ENCODE assay signal across 2 cellular contexts in genomic region chr3:187945374-187945773, GRCh38.
TF ChIP-seq lines count a peak whose summit lies in the region.

No MANE protein-coding gene starts in this region.

TF ChIP-seq in SK-N-SH, 30 proteins besides CTCF, POLR2A, EP300 and RAD21 (continued from another document):
- TF ChIP-seq, protein P1, sequence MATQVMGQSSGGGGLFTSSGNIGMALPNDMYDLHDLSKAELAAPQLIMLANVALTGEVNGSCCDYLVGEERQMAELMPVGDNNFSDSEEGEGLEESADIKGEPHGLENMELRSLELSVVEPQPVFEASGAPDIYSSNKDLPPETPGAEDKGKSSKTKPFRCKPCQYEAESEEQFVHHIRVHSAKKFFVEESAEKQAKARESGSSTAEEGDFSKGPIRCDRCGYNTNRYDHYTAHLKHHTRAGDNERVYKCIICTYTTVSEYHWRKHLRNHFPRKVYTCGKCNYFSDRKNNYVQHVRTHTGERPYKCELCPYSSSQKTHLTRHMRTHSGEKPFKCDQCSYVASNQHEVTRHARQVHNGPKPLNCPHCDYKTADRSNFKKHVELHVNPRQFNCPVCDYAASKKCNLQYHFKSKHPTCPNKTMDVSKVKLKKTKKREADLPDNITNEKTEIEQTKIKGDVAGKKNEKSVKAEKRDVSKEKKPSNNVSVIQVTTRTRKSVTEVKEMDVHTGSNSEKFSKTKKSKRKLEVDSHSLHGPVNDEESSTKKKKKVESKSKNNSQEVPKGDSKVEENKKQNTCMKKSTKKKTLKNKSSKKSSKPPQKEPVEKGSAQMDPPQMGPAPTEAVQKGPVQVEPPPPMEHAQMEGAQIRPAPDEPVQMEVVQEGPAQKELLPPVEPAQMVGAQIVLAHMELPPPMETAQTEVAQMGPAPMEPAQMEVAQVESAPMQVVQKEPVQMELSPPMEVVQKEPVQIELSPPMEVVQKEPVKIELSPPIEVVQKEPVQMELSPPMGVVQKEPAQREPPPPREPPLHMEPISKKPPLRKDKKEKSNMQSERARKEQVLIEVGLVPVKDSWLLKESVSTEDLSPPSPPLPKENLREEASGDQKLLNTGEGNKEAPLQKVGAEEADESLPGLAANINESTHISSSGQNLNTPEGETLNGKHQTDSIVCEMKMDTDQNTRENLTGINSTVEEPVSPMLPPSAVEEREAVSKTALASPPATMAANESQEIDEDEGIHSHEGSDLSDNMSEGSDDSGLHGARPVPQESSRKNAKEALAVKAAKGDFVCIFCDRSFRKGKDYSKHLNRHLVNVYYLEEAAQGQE (IDR thresholded peaks at IDR 0.05; ENCODE audit: low read depth, low read length) = no peak
- TF ChIP-seq CHD2 (IDR thresholded peaks at IDR 0.05; ENCODE audit: low read length, partially characterized antibody) = no peak
- no peak for TF ChIP-seq TCF12 (IDR thresholded peaks at IDR 0.05)
- TF ChIP-seq ELF1 (IDR thresholded peaks at IDR 0.05) = no peak
- no peak for TF ChIP-seq EZH2phosphoT487 (IDR thresholded peaks at IDR 0.05; ENCODE audit: borderline replicate concordance, low read depth)
- no peak for TF ChIP-seq YY1 (IDR thresholded peaks at IDR 0.05; ENCODE audit: low read depth)
- TF ChIP-seq SIN3A (IDR thresholded peaks at IDR 0.05; ENCODE audit: borderline replicate concordance, low read depth, low read length) = no peak
- TF ChIP-seq FOXJ3 (CRISPR knock-in tag; IDR thresholded peaks at IDR 0.05) = no peak
- TF ChIP-seq JUND (IDR thresholded peaks at IDR 0.05) = no peak
- TF ChIP-seq FOXM1 (IDR thresholded peaks at IDR 0.05; ENCODE audit: low read depth) = no peak
- TF ChIP-seq, protein P2, sequence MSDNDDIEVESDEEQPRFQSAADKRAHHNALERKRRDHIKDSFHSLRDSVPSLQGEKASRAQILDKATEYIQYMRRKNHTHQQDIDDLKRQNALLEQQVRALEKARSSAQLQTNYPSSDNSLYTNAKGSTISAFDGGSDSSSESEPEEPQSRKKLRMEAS (IDR thresholded peaks at IDR 0.05; ENCODE audit: low read depth) = no peak
- TF ChIP-seq GABPA (IDR thresholded peaks at IDR 0.05; ENCODE audit: low read depth) = no peak
- TF ChIP-seq RCOR1 (IDR thresholded peaks at IDR 0.05; ENCODE audit: low read length) = no peak
- no peak for TF ChIP-seq POLR2AphosphoS5 (IDR thresholded peaks at IDR 0.05; ENCODE audit: low read depth, low read length)
- TF ChIP-seq, protein P3, sequence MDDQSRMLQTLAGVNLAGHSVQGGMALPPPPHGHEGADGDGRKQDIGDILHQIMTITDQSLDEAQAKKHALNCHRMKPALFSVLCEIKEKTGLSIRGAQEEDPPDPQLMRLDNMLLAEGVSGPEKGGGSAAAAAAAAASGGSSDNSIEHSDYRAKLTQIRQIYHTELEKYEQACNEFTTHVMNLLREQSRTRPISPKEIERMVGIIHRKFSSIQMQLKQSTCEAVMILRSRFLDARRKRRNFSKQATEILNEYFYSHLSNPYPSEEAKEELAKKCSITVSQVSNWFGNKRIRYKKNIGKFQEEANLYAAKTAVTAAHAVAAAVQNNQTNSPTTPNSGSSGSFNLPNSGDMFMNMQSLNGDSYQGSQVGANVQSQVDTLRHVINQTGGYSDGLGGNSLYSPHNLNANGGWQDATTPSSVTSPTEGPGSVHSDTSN (IDR thresholded peaks at IDR 0.05) = no peak
- no peak for TF ChIP-seq NRF1 (IDR thresholded peaks at IDR 0.05; ENCODE audit: low read depth, low read length)
- TF ChIP-seq NFIC (IDR thresholded peaks at IDR 0.05; ENCODE audit: borderline replicate concordance) = no peak
TF ChIP-seq in SK-N-SH: peak in this region for 0.

TF ChIP-seq in SK-N-SH treated with all-trans-retinoic acid at 6 μM for 48 hours, 23 proteins besides CTCF, POLR2A, EP300 and RAD21 (continued from another document):
- TF ChIP-seq ARNTL (CRISPR knock-in tag; IDR thresholded peaks at IDR 0.05; ENCODE audit: borderline replicate concordance, low read depth) = no peak
- no peak for TF ChIP-seq ZFP3 (CRISPR knock-in tag; IDR thresholded peaks at IDR 0.05)
- no peak for TF ChIP-seq ISL1 (CRISPR knock-in tag; IDR thresholded peaks at IDR 0.05)
- TF ChIP-seq RARB (CRISPR knock-in tag; IDR thresholded peaks at IDR 0.05) = no peak
- no peak for TF ChIP-seq PPARA (CRISPR knock-in tag; IDR thresholded peaks at IDR 0.05; ENCODE audit: borderline replicate concordance)
- no peak for TF ChIP-seq CSDC2 (CRISPR knock-in tag; IDR thresholded peaks at IDR 0.05)
- no peak for TF ChIP-seq TSHZ2 (CRISPR knock-in tag; IDR thresholded peaks at IDR 0.05)
